In the genomic region with DNA sequence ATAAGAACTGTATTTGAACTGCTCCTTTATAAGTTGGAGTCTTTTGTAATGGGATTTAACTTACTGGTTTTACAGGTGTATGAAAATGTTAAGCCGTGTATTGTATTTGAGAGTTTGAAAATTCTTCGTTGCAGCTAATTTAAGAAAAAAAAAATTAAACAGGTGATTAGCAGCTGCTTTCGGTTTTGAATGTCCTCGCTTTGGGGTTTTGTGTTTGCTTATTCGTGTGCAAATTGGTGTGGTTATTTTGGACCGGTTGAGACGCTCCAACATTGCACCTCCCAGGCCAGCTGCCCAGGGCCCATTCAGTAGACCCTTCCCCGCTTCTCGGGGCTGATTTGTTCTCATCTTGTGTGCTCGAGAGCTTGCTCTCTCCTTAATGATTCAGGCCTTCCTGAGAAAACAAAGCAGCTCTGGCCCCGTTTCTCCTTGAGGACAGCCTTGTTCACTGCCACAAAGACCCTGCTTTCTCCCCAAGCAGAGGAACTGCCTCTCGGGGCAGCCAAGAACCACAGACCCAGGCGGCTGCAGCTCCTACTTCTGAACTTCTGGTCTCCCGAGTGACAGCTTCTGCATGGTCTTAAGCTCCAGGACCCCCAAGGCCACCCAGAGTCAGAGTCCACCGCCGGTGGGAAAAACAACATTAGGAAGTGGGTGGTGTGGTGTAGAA, we compare ENCODE assay signal across 8 cellular contexts.
DNase-seq lines count a peak whose midpoint lies in the region; ATAC-seq, FAIRE-seq and TF ChIP-seq lines count a peak whose summit lies in the region.

No MANE protein-coding gene starts in this region.

- in situ Hi-C loops in transverse colon (cut with MboI; ENCODE audit: low pct_ligation_motif_present in 1 of 4, low pct_unique_long_range_greater_than_20kb in 1 of 4, low sequenced_read_pairs in 3 of 4): no loop called here

- H3F3A ChIP-seq in PC-9 (ENCODE audit: insufficient read depth, low read depth): peaks cover 7% of the 10 kb centered on the region; the same call in 1 of the 2 replicates

- DNase-seq in NCI-H526 treated with DMSO at 0.1 percent for 48 hours (lab: John Stamatoyannopoulos, UW): peak; percentile 62
- peak; percentile 45 for DNase-seq in transverse colon
- no peak for DNase-seq in PC-9
- no peak for DNase-seq in T-helper 9 cell
- DNase-seq in NCI-H226: no peak

- no peaks in the 10 kb centered on the region for H3K9me2 ChIP-seq in PC-9 (ENCODE audit: insufficient read depth)

- no peak overlapping the region for H3K4me2 ChIP-seq in PC-9

- H3K27me3 ChIP-seq in transverse colon: no peaks in the 10 kb centered on the region
- peaks cover 10% of the 10 kb centered on the region; the same call in 1 of the 2 replicates for H3K27me3 ChIP-seq in PC-9 (ENCODE audit: insufficient read depth, low read depth)

- peak; percentile 55 for FAIRE-seq in islet of Langerhans (lab: Jason Lieb, UNC)

- no peak for TF ChIP-seq EP300 in transverse colon (IDR thresholded peaks at IDR 0.05; ENCODE audit: low read depth)

- WGBS in transverse colon (ENCODE audit: low coverage in 1 of 2), 2 donors: 42 to 50% methylated on average over 2 to 16 of the region's 16 CpGs

- H3K4me3 ChIP-seq in transverse colon (no peak overlapping the region), PC-9 (no peak overlapping the region)

- H2AFZ ChIP-seq in PC-9: no peak overlapping the region

- ATAC-seq in GM18505 (IDR thresholded peaks at IDR 0.05; ENCODE audit: unreplicated experiment) (peak; percentile 40), GM21825 (IDR thresholded peaks at IDR 0.05; ENCODE audit: unreplicated experiment) (peak; percentile 35)

- H3K4me1 ChIP-seq in transverse colon (peaks cover 0 to 21% (median 0%) of the 10 kb centered on the region in 4 donors), PC-9 (replicated peaks; ENCODE audit: insufficient read depth) (peaks cover 9% of the 10 kb centered on the region)

- H3K79me2 ChIP-seq in PC-9 (ENCODE audit: low read depth): no peaks in the 10 kb centered on the region

- TF ChIP-seq CTCF in transverse colon (IDR thresholded peaks at IDR 0.05): no peak
- no peak for TF ChIP-seq CTCF in PC-9 (conservative IDR thresholded peaks at IDR 0.05)

- no peak for TF ChIP-seq POLR2A in GM18505 (IDR thresholded peaks at IDR 0.05; ENCODE audit: borderline replicate concordance, extremely low read depth, insufficient read depth, insufficient read length)
- no peak for TF ChIP-seq POLR2A in transverse colon (IDR thresholded peaks at IDR 0.05)

- H4K20me1 ChIP-seq in PC-9 (ENCODE audit: insufficient read depth): no peaks in the 10 kb centered on the region

- intact Hi-C loops in transverse colon (cut with DNase I; ENCODE audit: low total_unique reads) (no loop called here), PC-9 (cut with micrococcal nuclease; ENCODE audit: unreplicated experiment) (no loop called here)

- H3K9me3 ChIP-seq in transverse colon (no peaks in the 10 kb centered on the region), PC-9 (ENCODE audit: insufficient read depth, low read depth) (no peaks in the 10 kb centered on the region)

- POLR2A ChIA-PET in PC-9 (lab: Charles Lee; ENCODE audit: unreplicated experiment): no interaction called here

- CTCF ChIA-PET in PC-9 (lab: Charles Lee): no interaction called here

- H3K27ac ChIP-seq in transverse colon (peak overlapping the region; percentile 21 to 70 (median 48)), PC-9 (no peak overlapping the region)

- BruUV-seq in PC-9 (replicated peaks; lab: Mats Ljungman, UMichigan): no TSS peak

- H3K36me3 ChIP-seq in transverse colon (no peaks in the 10 kb centered on the region), PC-9 (ENCODE audit: low read depth) (no peaks in the 10 kb centered on the region)

Comparison
In these comparisons a context has a peak if more than half of its experiments do, and no peak if none do; other contexts are left out.
1. DNase-seq: peak in NCI-H526 treated with DMSO at 0.1 percent for 48 hours (single experiment) and transverse colon (single experiment); none in PC-9 (0 of 2), T-helper 9 cell (single experiment) and NCI-H226 (single experiment).